1 cellular context compared by ENCODE assay signal in the genomic region with DNA sequence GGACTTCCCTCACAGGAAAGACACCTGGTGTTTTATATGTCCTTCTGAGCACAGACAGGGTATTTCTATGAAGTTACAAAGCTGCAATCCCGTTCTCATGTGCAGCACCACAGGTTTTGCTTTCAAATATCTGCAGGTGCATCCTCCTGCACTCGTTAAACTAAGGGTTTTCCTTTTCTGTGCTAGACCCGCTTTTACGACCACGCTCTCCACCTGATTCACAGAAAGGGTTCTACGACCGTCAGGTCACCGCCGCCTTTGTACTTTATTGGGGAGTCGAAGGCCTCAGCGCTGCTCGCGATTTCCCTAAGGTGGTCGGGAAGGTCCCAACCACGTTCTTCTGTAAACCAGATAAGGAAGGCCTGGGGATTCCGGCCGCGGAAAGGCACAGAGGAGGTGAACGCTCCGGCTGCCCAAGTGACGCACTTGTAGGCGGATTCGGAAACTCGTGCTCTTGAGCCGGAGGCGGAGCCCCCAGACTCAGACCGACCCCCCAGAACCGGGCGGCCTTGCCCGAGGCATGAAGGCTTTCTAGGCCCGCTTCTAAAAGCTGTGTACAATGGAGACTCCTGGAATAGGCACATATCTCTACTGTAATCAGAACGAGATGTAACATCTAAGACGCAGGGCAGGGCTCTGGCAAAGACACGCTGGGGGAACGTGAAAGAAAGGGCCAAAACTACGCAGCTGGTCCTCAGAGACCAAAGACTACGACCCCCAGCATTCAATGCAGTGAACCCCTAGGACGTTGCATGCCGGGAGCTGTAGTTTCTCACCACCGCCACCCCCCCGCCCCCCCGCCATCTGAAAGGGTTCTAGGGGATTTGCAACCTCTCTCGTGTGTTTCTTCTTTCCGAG.
TF ChIP-seq lines count a peak whose summit lies in the region.

No MANE protein-coding gene starts in this region.

TF ChIP-seq in K562, 482 proteins besides CTCF, POLR2A, EP300 and RAD21 (continued from another document and continues in another):
- TF ChIP-seq, protein P1, sequence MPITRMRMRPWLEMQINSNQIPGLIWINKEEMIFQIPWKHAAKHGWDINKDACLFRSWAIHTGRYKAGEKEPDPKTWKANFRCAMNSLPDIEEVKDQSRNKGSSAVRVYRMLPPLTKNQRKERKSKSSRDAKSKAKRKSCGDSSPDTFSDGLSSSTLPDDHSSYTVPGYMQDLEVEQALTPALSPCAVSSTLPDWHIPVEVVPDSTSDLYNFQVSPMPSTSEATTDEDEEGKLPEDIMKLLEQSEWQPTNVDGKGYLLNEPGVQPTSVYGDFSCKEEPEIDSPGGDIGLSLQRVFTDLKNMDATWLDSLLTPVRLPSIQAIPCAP (CRISPR knock-in tag; IDR thresholded peaks at IDR 0.05; ENCODE audit: borderline replicate concordance) = no peak
- TF ChIP-seq ZFPM2 (CRISPR knock-in tag; IDR thresholded peaks at IDR 0.05) (no peak), HMGN3 (IDR thresholded peaks at IDR 0.05; ENCODE audit: borderline replicate concordance, extremely low read depth, insufficient read length, low read depth, low read length) (no peak), TOE1 (IDR thresholded peaks at IDR 0.05; ENCODE audit: borderline replicate concordance) (peak; percentile 46; the same call in 1 of the 2 replicates), TOE1 (CRISPR knock-in tag; IDR thresholded peaks at IDR 0.05; ENCODE audit: borderline replicate concordance, low read depth) (no peak), NR1H2 (CRISPR knock-in tag; IDR thresholded peaks at IDR 0.05) (no peak), KDM5B (IDR thresholded peaks at IDR 0.05; ENCODE audit: insufficient replicate concordance, low read depth, low read length) (no peak), ZNF551 (CRISPR knock-in tag; IDR thresholded peaks at IDR 0.05) (no peak), ZNF699 (CRISPR knock-in tag; IDR thresholded peaks at IDR 0.05; ENCODE audit: insufficient replicate concordance) (no peak), RUNX1 (IDR thresholded peaks at IDR 0.05; ENCODE audit: low read depth) (no peak), RBM15 (IDR thresholded peaks at IDR 0.05; ENCODE audit: insufficient read depth, low read length) (no peak), SOX6 (IDR thresholded peaks at IDR 0.05) (no peak), ESRRA (IDR thresholded peaks at IDR 0.05; ENCODE audit: borderline replicate concordance, low read depth) (no peak), ZC3H8 (IDR thresholded peaks at IDR 0.05) (no peak), FOXA1 (IDR thresholded peaks at IDR 0.05; ENCODE audit: borderline replicate concordance) (no peak), L3MBTL2 (IDR thresholded peaks at IDR 0.05) (peak; percentile 57), ZNF239 (CRISPR knock-in tag; IDR thresholded peaks at IDR 0.05) (no peak), IFI16 (CRISPR knock-in tag; IDR thresholded peaks at IDR 0.05) (no peak), ZNF140 (CRISPR knock-in tag; IDR thresholded peaks at IDR 0.05) (no peak), FOXM1 (IDR thresholded peaks at IDR 0.05; ENCODE audit: low read depth) (no peak), FOXM1 (CRISPR knock-in tag; IDR thresholded peaks at IDR 0.05; ENCODE audit: low read depth) (no peak), YY1 (IDR thresholded peaks at IDR 0.05; ENCODE audit: borderline replicate concordance in 1 of 3, control insufficient read depth in 1 of 3, extremely low read depth in 1 of 3, insufficient read depth in 3 of 3, insufficient read length in 1 of 3, insufficient replicate concordance in 2 of 3, low read depth in 1 of 3, low read length in 2 of 3) (no peak)
- TF ChIP-seq, protein P2, sequence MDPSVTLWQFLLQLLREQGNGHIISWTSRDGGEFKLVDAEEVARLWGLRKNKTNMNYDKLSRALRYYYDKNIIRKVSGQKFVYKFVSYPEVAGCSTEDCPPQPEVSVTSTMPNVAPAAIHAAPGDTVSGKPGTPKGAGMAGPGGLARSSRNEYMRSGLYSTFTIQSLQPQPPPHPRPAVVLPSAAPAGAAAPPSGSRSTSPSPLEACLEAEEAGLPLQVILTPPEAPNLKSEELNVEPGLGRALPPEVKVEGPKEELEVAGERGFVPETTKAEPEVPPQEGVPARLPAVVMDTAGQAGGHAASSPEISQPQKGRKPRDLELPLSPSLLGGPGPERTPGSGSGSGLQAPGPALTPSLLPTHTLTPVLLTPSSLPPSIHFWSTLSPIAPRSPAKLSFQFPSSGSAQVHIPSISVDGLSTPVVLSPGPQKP (CRISPR knock-in tag; IDR thresholded peaks at IDR 0.05) = no peak
- TF ChIP-seq, protein P3, sequence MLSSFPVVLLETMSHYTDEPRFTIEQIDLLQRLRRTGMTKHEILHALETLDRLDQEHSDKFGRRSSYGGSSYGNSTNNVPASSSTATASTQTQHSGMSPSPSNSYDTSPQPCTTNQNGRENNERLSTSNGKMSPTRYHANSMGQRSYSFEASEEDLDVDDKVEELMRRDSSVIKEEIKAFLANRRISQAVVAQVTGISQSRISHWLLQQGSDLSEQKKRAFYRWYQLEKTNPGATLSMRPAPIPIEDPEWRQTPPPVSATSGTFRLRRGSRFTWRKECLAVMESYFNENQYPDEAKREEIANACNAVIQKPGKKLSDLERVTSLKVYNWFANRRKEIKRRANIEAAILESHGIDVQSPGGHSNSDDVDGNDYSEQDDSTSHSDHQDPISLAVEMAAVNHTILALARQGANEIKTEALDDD (IDR thresholded peaks at IDR 0.05) = no peak
- TF ChIP-seq, protein P4, sequence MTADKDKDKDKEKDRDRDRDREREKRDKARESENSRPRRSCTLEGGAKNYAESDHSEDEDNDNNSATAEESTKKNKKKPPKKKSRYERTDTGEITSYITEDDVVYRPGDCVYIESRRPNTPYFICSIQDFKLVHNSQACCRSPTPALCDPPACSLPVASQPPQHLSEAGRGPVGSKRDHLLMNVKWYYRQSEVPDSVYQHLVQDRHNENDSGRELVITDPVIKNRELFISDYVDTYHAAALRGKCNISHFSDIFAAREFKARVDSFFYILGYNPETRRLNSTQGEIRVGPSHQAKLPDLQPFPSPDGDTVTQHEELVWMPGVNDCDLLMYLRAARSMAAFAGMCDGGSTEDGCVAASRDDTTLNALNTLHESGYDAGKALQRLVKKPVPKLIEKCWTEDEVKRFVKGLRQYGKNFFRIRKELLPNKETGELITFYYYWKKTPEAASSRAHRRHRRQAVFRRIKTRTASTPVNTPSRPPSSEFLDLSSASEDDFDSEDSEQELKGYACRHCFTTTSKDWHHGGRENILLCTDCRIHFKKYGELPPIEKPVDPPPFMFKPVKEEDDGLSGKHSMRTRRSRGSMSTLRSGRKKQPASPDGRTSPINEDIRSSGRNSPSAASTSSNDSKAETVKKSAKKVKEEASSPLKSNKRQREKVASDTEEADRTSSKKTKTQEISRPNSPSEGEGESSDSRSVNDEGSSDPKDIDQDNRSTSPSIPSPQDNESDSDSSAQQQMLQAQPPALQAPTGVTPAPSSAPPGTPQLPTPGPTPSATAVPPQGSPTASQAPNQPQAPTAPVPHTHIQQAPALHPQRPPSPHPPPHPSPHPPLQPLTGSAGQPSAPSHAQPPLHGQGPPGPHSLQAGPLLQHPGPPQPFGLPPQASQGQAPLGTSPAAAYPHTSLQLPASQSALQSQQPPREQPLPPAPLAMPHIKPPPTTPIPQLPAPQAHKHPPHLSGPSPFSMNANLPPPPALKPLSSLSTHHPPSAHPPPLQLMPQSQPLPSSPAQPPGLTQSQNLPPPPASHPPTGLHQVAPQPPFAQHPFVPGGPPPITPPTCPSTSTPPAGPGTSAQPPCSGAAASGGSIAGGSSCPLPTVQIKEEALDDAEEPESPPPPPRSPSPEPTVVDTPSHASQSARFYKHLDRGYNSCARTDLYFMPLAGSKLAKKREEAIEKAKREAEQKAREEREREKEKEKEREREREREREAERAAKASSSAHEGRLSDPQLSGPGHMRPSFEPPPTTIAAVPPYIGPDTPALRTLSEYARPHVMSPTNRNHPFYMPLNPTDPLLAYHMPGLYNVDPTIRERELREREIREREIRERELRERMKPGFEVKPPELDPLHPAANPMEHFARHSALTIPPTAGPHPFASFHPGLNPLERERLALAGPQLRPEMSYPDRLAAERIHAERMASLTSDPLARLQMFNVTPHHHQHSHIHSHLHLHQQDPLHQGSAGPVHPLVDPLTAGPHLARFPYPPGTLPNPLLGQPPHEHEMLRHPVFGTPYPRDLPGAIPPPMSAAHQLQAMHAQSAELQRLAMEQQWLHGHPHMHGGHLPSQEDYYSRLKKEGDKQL (CRISPR knock-in tag; IDR thresholded peaks at IDR 0.05; ENCODE audit: borderline replicate concordance) = no peak
- TF ChIP-seq, protein P5, sequence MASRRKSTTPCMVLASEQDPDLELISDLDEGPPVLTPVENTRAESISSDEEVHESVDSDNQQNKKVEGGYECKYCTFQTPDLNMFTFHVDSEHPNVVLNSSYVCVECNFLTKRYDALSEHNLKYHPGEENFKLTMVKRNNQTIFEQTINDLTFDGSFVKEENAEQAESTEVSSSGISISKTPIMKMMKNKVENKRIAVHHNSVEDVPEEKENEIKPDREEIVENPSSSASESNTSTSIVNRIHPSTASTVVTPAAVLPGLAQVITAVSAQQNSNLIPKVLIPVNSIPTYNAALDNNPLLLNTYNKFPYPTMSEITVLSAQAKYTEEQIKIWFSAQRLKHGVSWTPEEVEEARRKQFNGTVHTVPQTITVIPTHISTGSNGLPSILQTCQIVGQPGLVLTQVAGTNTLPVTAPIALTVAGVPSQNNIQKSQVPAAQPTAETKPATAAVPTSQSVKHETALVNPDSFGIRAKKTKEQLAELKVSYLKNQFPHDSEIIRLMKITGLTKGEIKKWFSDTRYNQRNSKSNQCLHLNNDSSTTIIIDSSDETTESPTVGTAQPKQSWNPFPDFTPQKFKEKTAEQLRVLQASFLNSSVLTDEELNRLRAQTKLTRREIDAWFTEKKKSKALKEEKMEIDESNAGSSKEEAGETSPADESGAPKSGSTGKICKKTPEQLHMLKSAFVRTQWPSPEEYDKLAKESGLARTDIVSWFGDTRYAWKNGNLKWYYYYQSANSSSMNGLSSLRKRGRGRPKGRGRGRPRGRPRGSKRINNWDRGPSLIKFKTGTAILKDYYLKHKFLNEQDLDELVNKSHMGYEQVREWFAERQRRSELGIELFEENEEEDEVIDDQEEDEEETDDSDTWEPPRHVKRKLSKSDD (conservative IDR thresholded peaks at IDR 0.05; ENCODE audit: low read length) = no peak
- TF ChIP-seq, protein P6, sequence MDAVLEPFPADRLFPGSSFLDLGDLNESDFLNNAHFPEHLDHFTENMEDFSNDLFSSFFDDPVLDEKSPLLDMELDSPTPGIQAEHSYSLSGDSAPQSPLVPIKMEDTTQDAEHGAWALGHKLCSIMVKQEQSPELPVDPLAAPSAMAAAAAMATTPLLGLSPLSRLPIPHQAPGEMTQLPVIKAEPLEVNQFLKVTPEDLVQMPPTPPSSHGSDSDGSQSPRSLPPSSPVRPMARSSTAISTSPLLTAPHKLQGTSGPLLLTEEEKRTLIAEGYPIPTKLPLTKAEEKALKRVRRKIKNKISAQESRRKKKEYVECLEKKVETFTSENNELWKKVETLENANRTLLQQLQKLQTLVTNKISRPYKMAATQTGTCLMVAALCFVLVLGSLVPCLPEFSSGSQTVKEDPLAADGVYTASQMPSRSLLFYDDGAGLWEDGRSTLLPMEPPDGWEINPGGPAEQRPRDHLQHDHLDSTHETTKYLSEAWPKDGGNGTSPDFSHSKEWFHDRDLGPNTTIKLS (IDR thresholded peaks at IDR 0.05; ENCODE audit: borderline replicate concordance, low read depth) = 0 out of 2 replicates have a peak, but pooled peaks have one; percentile 26
- TF ChIP-seq, protein P7, sequence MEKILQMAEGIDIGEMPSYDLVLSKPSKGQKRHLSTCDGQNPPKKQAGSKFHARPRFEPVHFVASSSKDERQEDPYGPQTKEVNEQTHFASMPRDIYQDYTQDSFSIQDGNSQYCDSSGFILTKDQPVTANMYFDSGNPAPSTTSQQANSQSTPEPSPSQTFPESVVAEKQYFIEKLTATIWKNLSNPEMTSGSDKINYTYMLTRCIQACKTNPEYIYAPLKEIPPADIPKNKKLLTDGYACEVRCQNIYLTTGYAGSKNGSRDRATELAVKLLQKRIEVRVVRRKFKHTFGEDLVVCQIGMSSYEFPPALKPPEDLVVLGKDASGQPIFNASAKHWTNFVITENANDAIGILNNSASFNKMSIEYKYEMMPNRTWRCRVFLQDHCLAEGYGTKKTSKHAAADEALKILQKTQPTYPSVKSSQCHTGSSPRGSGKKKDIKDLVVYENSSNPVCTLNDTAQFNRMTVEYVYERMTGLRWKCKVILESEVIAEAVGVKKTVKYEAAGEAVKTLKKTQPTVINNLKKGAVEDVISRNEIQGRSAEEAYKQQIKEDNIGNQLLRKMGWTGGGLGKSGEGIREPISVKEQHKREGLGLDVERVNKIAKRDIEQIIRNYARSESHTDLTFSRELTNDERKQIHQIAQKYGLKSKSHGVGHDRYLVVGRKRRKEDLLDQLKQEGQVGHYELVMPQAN (IDR thresholded peaks at IDR 0.05; ENCODE audit: borderline replicate concordance) = no peak; the same call in 1 of the 2 replicates
- TF ChIP-seq, protein P8, sequence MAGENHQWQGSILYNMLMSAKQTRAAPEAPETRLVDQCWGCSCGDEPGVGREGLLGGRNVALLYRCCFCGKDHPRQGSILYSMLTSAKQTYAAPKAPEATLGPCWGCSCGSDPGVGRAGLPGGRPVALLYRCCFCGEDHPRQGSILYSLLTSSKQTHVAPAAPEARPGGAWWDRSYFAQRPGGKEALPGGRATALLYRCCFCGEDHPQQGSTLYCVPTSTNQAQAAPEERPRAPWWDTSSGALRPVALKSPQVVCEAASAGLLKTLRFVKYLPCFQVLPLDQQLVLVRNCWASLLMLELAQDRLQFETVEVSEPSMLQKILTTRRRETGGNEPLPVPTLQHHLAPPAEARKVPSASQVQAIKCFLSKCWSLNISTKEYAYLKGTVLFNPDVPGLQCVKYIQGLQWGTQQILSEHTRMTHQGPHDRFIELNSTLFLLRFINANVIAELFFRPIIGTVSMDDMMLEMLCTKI (IDR thresholded peaks at IDR 0.05; ENCODE audit: partially characterized antibody) = no peak
- TF ChIP-seq, protein P9, sequence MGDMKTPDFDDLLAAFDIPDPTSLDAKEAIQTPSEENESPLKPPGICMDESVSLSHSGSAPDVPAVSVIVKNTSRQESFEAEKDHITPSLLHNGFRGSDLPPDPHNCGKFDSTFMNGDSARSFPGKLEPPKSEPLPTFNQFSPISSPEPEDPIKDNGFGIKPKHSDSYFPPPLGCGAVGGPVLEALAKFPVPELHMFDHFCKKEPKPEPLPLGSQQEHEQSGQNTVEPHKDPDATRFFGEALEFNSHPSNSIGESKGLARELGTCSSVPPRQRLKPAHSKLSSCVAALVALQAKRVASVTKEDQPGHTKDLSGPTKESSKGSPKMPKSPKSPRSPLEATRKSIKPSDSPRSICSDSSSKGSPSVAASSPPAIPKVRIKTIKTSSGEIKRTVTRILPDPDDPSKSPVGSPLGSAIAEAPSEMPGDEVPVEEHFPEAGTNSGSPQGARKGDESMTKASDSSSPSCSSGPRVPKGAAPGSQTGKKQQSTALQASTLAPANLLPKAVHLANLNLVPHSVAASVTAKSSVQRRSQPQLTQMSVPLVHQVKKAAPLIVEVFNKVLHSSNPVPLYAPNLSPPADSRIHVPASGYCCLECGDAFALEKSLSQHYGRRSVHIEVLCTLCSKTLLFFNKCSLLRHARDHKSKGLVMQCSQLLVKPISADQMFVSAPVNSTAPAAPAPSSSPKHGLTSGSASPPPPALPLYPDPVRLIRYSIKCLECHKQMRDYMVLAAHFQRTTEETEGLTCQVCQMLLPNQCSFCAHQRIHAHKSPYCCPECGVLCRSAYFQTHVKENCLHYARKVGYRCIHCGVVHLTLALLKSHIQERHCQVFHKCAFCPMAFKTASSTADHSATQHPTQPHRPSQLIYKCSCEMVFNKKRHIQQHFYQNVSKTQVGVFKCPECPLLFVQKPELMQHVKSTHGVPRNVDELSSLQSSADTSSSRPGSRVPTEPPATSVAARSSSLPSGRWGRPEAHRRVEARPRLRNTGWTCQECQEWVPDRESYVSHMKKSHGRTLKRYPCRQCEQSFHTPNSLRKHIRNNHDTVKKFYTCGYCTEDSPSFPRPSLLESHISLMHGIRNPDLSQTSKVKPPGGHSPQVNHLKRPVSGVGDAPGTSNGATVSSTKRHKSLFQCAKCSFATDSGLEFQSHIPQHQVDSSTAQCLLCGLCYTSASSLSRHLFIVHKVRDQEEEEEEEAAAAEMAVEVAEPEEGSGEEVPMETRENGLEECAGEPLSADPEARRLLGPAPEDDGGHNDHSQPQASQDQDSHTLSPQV (IDR thresholded peaks at IDR 0.05) = peak; percentile 62; the same call in 1 of the 2 replicates
